17 cellular contexts compared by ENCODE assay signal in genomic region chr2:86468162-86469033, GRCh38. TPM values are rescaled to one million over a fixed set of nuclear protein-coding genes. Genes with fewer than 3 reads are reported as not detected.
A peak's percentile ranks its signal among the peaks of the same experiment; 100 is the strongest.
DNase-seq lines count a peak whose midpoint lies in the region; ATAC-seq and TF ChIP-seq lines count a peak whose summit lies in the region.
"Had no signal": no experiment of that assay in that cellular context is flagged by ENCODE, and none has a peak within 500 bp of the region (broad histone marks: within the 10 kb centered on the region; RNA-seq: fewer than 3 reads in every experiment).

No MANE protein-coding gene starts in this region.

- no peak for TF ChIP-seq CTCF in Calu3 (IDR thresholded peaks at IDR 0.05; ENCODE audit: unreplicated experiment)
- no peak for TF ChIP-seq CTCF in hepatocyte (IDR thresholded peaks at IDR 0.05; ENCODE audit: poor library complexity)

- H3K36me3 ChIP-seq in hepatocyte (replicated peaks; ENCODE audit: insufficient read depth, low read depth) = peaks cover 3% of the 10 kb centered on the region

- 95% methylated on average over 7 of the region's 7 CpGs for WGBS in hepatocyte (ENCODE audit: low lambda C conversion rate, missing lambda C conversion rate)

- H3K27me3 ChIP-seq in hepatocyte = no peaks in the 10 kb centered on the region
- H3K27me3 ChIP-seq: tibial nerve had no signal

- H3K27ac Mint-ChIP-seq in T-helper 17 cell (peak overlapping the region; percentile 95), Calu3 (ENCODE audit: unreplicated experiment) (no peak overlapping the region)
- H3K27ac Mint-ChIP-seq in activated naive CD4-positive, alpha-beta T cell treated with anti-CD3 and anti-CD28 coated beads for 36 hours = peak overlapping the region; percentile 80
- peak overlapping the region; percentile 71 to 84 for H3K27ac Mint-ChIP-seq in natural killer cell treated with Interleukin-12 subunit alpha and Interleukin-12 subunit beta and Interleukin-15 and Interleukin-18, amount 100 ng/mL, for 72 hours

- no peak overlapping the region for H3K4me2 ChIP-seq in hepatocyte

- CTCF ChIA-PET in activated naive CD4-positive, alpha-beta T cell treated with anti-CD3 and anti-CD28 coated beads for 36 hours (lab: Charles Lee) = interaction anchor here (0.6 to 1.8 kb wide), 6 partner anchors 8 to 247 kb away, joined by 3 to 7 read pairs (median 4); partner anchors contain the start of gene KDM3A
- CTCF ChIA-PET in Calu3 (lab: Charles Lee) = no interaction called here

- peak; percentile 3 for DNase-seq in activated CD4-positive, CD25-positive, alpha-beta regulatory T cell treated with anti-CD3 and anti-CD28 coated beads, Interleukin-2, amount 50 U/mL, for 16 hours (ENCODE audit: low read depth, low spot score)
- no peak for DNase-seq in activated CD4-positive, CD25-positive, alpha-beta regulatory T cell treated with anti-CD3 and anti-CD28 coated beads, Interleukin-2, amount 50 U/mL, for 72 hours
- no peak for DNase-seq in T-helper 17 cell
- DNase-seq in activated naive CD4-positive, alpha-beta T cell treated with anti-CD3 and anti-CD28 coated beads for 36 hours = peak; percentile 45
- DNase-seq in natural killer cell treated with Interleukin-12 subunit alpha and Interleukin-12 subunit beta and Interleukin-15 and Interleukin-18, amount 100 ng/mL, for 72 hours (ENCODE audit: low spot score) = no peak
- no peak for DNase-seq in Calu3
- no peak for DNase-seq in GM19238 (ENCODE audit: insufficient read length, low spot score)
- DNase-seq in hepatocyte (ENCODE audit: low spot score) = no peak
- DNase-seq: foreskin melanocyte; left ventricle myocardium superior; NCI-H1930; NCI-H524; SHP77 treated with DMSO at 0.1 percent for 48 hours; stimulated activated CD8-positive, alpha-beta memory T cell treated with anti-CD3 and anti-CD28 coated beads, Interleukin-4, amount 100 ng/mL, for 48 hours; T1000 had no signal

- no peak overlapping the region for H3K4me3 ChIP-seq in hepatocyte
- H3K4me3 ChIP-seq: tibial nerve had no signal

- H3K27ac ChIP-seq in hepatocyte = no peak overlapping the region
- H3K27ac ChIP-seq: C4-2B, tibial nerve had no signal

- peaks cover 21% of the 10 kb centered on the region for H3K36me3 Mint-ChIP-seq in T-helper 17 cell (ENCODE audit: low read depth)
- peaks cover 40% of the 10 kb centered on the region for H3K36me3 Mint-ChIP-seq in activated naive CD4-positive, alpha-beta T cell treated with anti-CD3 and anti-CD28 coated beads for 36 hours (ENCODE audit: low read depth)
- peaks cover 33% of the 10 kb centered on the region for H3K36me3 Mint-ChIP-seq in natural killer cell treated with Interleukin-12 subunit alpha and Interleukin-12 subunit beta and Interleukin-15 and Interleukin-18, amount 100 ng/mL, for 72 hours
- peaks cover 16% of the 10 kb centered on the region for H3K36me3 Mint-ChIP-seq in Calu3 (ENCODE audit: insufficient read depth, unreplicated experiment)

- H3K79me2 ChIP-seq in hepatocyte = peaks cover 2% of the 10 kb centered on the region

- peak overlapping the region; percentile 86 for H3K4me3 Mint-ChIP-seq in T-helper 17 cell
- peak overlapping the region; percentile 40 for H3K4me3 Mint-ChIP-seq in activated naive CD4-positive, alpha-beta T cell treated with anti-CD3 and anti-CD28 coated beads for 36 hours
- peak overlapping the region; percentile 72 for H3K4me3 Mint-ChIP-seq in natural killer cell treated with Interleukin-12 subunit alpha and Interleukin-12 subunit beta and Interleukin-15 and Interleukin-18, amount 100 ng/mL, for 72 hours
- H3K4me3 Mint-ChIP-seq in Calu3 (ENCODE audit: low read depth, unreplicated experiment) = no peak overlapping the region

- peaks cover 45% of the 10 kb centered on the region for H3K4me1 Mint-ChIP-seq in T-helper 17 cell
- peaks cover 56% of the 10 kb centered on the region for H3K4me1 Mint-ChIP-seq in activated naive CD4-positive, alpha-beta T cell treated with anti-CD3 and anti-CD28 coated beads for 36 hours (ENCODE audit: low read depth)
- peaks cover 31 to 39% of the 10 kb centered on the region in 2 donors for H3K4me1 Mint-ChIP-seq in natural killer cell treated with Interleukin-12 subunit alpha and Interleukin-12 subunit beta and Interleukin-15 and Interleukin-18, amount 100 ng/mL, for 72 hours (ENCODE audit: low read depth in 2 of 2)
- H3K4me1 Mint-ChIP-seq in Calu3 (ENCODE audit: low read depth, unreplicated experiment) = no peaks in the 10 kb centered on the region

- H3K9me3 Mint-ChIP-seq in activated naive CD4-positive, alpha-beta T cell treated with anti-CD3 and anti-CD28 coated beads for 36 hours = no peaks in the 10 kb centered on the region
- no peaks in the 10 kb centered on the region for H3K9me3 Mint-ChIP-seq in natural killer cell treated with Interleukin-12 subunit alpha and Interleukin-12 subunit beta and Interleukin-15 and Interleukin-18, amount 100 ng/mL, for 72 hours
- H3K9me3 Mint-ChIP-seq in Calu3 (ENCODE audit: low read depth, unreplicated experiment) = no peaks in the 10 kb centered on the region

- H3K4me1 ChIP-seq in hepatocyte (ENCODE audit: insufficient read depth) = no peaks in the 10 kb centered on the region

- BruUV-seq in Calu3 (replicated peaks; lab: Mats Ljungman, UMichigan) = no TSS peak

- intact Hi-C loops in activated naive CD4-positive, alpha-beta T cell treated with anti-CD3 and anti-CD28 coated beads for 36 hours (cut with micrococcal nuclease) = loop anchor here (1.0 kb wide), 1 partner anchor 26 kb away; no protein-coding TSS in a partner anchor
- intact Hi-C loops in Calu3 (cut with micrococcal nuclease; ENCODE audit: unreplicated experiment) = no loop called here

- no peaks in the 10 kb centered on the region for H3K27me3 Mint-ChIP-seq in T-helper 17 cell
- no peaks in the 10 kb centered on the region for H3K27me3 Mint-ChIP-seq in activated naive CD4-positive, alpha-beta T cell treated with anti-CD3 and anti-CD28 coated beads for 36 hours (ENCODE audit: low read depth)
- no peaks in the 10 kb centered on the region for H3K27me3 Mint-ChIP-seq in natural killer cell treated with Interleukin-12 subunit alpha and Interleukin-12 subunit beta and Interleukin-15 and Interleukin-18, amount 100 ng/mL, for 72 hours
- H3K27me3 Mint-ChIP-seq in Calu3 (ENCODE audit: unreplicated experiment) = no peaks in the 10 kb centered on the region

- H3K9me2 ChIP-seq in hepatocyte (replicated peaks; ENCODE audit: insufficient read depth) = no peaks in the 10 kb centered on the region

- H3K9me3 ChIP-seq in T-helper 17 cell (ENCODE audit: control insufficient read depth, low read length, poor library complexity, severe bottlenecking) = no peaks in the 10 kb centered on the region
- H3K9me3 ChIP-seq in hepatocyte (ENCODE audit: low read depth) = no peaks in the 10 kb centered on the region
- H3K9me3 ChIP-seq: tibial nerve had no signal

- H4K20me1 ChIP-seq in hepatocyte (ENCODE audit: insufficient read depth, poor library complexity, severe bottlenecking) = no peaks in the 10 kb centered on the region

- peak; percentile 76 for ATAC-seq in T-helper 17 cell
- peak; percentile 63 to 73 for ATAC-seq in natural killer cell treated with Interleukin-12 subunit alpha and Interleukin-12 subunit beta and Interleukin-15 and Interleukin-18, amount 100 ng/mL, for 72 hours
- ATAC-seq: left ventricle myocardium superior had no signal

- no peak overlapping the region for H2AFZ ChIP-seq in hepatocyte

RNA-seq across cellular contexts. Expression of gene KDM3A, which starts 27.2 kb away (rescaled TPM):
- total RNA-seq in T-helper 17 cell = 100 to 1,000 TPM; 156 to 161 TPM
- total RNA-seq in activated naive CD4-positive, alpha-beta T cell treated with anti-CD3 and anti-CD28 coated beads for 36 hours = 10 to 100 TPM; 47.3 to 49.9 TPM
- total RNA-seq in natural killer cell treated with Interleukin-12 subunit alpha and Interleukin-12 subunit beta and Interleukin-15 and Interleukin-18, amount 100 ng/mL, for 72 hours = 10 to 100 TPM; 44.6 to 74.3 TPM
- total RNA-seq in Calu3 (2022) = 35.5 and 37.8 TPM in 2 replicates
- total RNA-seq in hepatocyte = 37.5 and 41.3 TPM in 2 replicates
- 13.8 and 15.3 TPM in 2 replicates for polyA plus RNA-seq in hepatocyte

Comparison
In these comparisons a context has a peak if more than half of its experiments do, and no peak if none do; other contexts are left out.
1. DNase-seq: peak in activated CD4-positive, CD25-positive, alpha-beta regulatory T cell treated with anti-CD3 and anti-CD28 coated beads, Interleukin-2, amount 50 U/mL, for 16 hours (single experiment) and activated naive CD4-positive, alpha-beta T cell treated with anti-CD3 and anti-CD28 coated beads for 36 hours (single experiment); none in activated CD4-positive, CD25-positive, alpha-beta regulatory T cell treated with anti-CD3 and anti-CD28 coated beads, Interleukin-2, amount 50 U/mL, for 72 hours (single experiment), T-helper 17 cell (0 of 3), natural killer cell treated with Interleukin-12 subunit alpha and Interleukin-12 subunit beta and Interleukin-15 and Interleukin-18, amount 100 ng/mL, for 72 hours (single experiment), Calu3 (single experiment), GM19238 (single experiment) and hepatocyte (single experiment).